In the genomic region with DNA sequence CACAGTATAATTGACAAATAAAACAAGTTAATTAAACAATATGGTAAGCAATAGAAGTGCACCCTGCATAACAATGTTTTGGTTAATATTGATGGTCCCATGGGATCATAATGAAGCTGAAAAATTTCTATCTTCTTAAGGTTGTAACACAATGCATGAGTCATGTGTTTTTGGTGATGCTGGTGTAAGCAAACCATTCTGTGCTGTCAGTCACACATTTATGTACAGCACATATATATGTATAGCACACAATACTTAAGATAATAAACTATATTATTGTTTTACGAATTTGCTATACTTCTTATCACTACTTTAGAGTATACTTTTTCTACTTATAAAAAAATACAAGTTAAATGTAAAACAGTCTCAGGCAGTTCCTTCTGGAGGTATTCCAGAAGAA, we compare ENCODE assay signal across 24 cellular contexts.
"Had no signal": no experiment of that assay in that cellular context is flagged by ENCODE, and none has a peak within 500 bp of the region (broad histone marks: within the 10 kb centered on the region; RNA-seq: fewer than 3 reads in every experiment).

No MANE protein-coding gene starts in this region.

- H3K27me3 ChIP-seq: gastroesophageal sphincter, heart left ventricle, hepatocyte, left lung, ovary, sigmoid colon, spleen, testis, tibial artery had no signal

- H3K4me2 ChIP-seq: hepatocyte had no signal

- H3K4me3 ChIP-seq: gastroesophageal sphincter, heart left ventricle, hepatocyte, left lung, ovary, psoas muscle, sigmoid colon, skin epidermis, spleen, testis, tibial artery had no signal

- H3K36me3 ChIP-seq: gastroesophageal sphincter, heart left ventricle, left lung, ovary, sigmoid colon, spleen, tibial artery had no signal

- DNase-seq: cerebellar nuclear complex; effector CD8-positive, alpha-beta T cell; erythroblast; heart left ventricle; left cardiac atrium; left lung; mesendoderm; natural killer cell; occipital lobe; ovary; posterior cingulate gyrus; psoas muscle; right cardiac atrium; sigmoid colon; spleen; stimulated activated CD4-positive, alpha-beta T cell treated with anti-CD3 and anti-CD28 coated beads, Interleukin-4, amount 100 ng/mL, for 4 hours; stimulated activated naive CD8-positive, alpha-beta T cell treated with anti-CD3 and anti-CD28 coated beads, Interleukin-15, Interleukin-2, amounts not matched to agents 100 U/mL and 50 U/mL, for 24 hours; substantia nigra; testis; tibial artery had no signal

- ATAC-seq: gastroesophageal sphincter; heart left ventricle; left cardiac atrium; left lung; natural killer cell; psoas muscle; right cardiac atrium; stimulated activated memory B cell treated with anti-CD40 and anti-IgM and Interleukin-4, amounts not matched to agents 10 μg/mL and 1 μg/mL and 100 μg/mL, for 72 hours; stimulated activated naive CD8-positive, alpha-beta T cell treated with anti-CD3 and anti-CD28 coated beads, Interleukin-15, Interleukin-2, amounts not matched to agents 100 U/mL and 50 U/mL, for 24 hours had no signal

- H3K9me3 ChIP-seq: gastroesophageal sphincter, left lung, ovary, psoas muscle, sigmoid colon, spleen, testis, tibial artery had no signal

- H3K79me2 ChIP-seq: hepatocyte had no signal

- H3K4me1 ChIP-seq: gastroesophageal sphincter, heart left ventricle, left lung, psoas muscle, sigmoid colon, spleen, testis, tibial artery had no signal

- H2AFZ ChIP-seq: hepatocyte had no signal

- H3K27ac ChIP-seq: gastroesophageal sphincter, heart left ventricle, hepatocyte, left lung, ovary, psoas muscle, sigmoid colon, skin epidermis, spleen, testis, tibial artery had no signal
